In the genomic region with DNA sequence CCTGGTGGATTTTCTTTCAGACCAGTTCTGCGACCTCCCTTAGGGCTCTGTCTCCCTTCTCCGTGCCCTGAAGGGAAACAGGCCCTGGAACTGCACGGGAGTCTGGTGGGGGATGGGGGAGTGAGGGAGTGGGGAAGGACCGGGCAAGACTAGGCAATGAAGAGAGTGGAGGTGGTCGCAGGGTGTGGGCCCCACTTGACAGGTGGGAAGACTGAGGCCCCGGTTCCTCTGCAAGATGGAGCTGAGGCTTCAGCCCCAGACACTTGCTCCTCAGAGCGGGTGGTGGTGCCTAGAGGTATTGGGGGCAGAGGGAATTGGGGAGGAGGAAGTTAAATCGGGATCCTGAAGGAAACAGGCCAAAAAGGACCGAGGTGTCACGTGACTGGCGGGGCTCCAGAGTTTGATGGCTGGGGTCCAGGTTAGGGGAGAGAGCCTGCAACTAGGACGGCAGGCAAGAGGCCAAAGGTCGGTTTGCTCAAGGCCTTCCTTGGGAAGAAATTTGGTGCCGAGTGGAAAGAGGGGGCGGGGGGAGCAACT, we compare ENCODE assay signal across 8 cellular contexts. TPM values are rescaled to one million over a fixed set of nuclear protein-coding genes. Genes with fewer than 3 reads are reported as not detected.
DNase-seq lines count a peak whose midpoint lies in the region; ATAC-seq, FAIRE-seq and TF ChIP-seq lines count a peak whose summit lies in the region.

No MANE protein-coding gene starts in this region.

- H3K27ac ChIP-seq in A549 (peak overlapping the region; percentile 92 to 95), Karpas-422 (ENCODE audit: low read length) (no peak overlapping the region), coronary artery (peak overlapping the region; percentile 92 to 93), tibial artery (peak overlapping the region; percentile 87 to 93)

- DNase-seq in A549 (ENCODE audit: low read depth in 1 of 2, low spot score in 1 of 2) (peak in 1 of 2 experiments; percentile 43), Karpas-422 (no peak), coronary artery (ENCODE audit: low spot score) (peak; percentile 92), medulla oblongata (ENCODE audit: extremely low spot score) (peak; percentile 73), tibial artery (peak; percentile 89 to 95), NCI-H774 (lab: John Stamatoyannopoulos, UW) (no peak), DMS114 treated with DMSO at 0.1 percent for 48 hours (lab: John Stamatoyannopoulos, UW; ENCODE audit: unreplicated experiment) (no peak), activated gamma-delta T cell (lab: John Stamatoyannopoulos, UW) (no peak)

- H4K20me1 ChIP-seq in Karpas-422 (ENCODE audit: insufficient read depth, low read depth, low read length) = no peaks in the 10 kb centered on the region

- CTCF ChIA-PET in A549 (lab: Yijun Ruan, JAX) = interaction anchor here (0.7 to 2.7 kb wide), 4 partner anchors 20 to 75 kb away, joined by 3 to 20 read pairs (median 3); a partner anchor contains a TSS

- H3K4me2 ChIP-seq in A549 = peak overlapping the region; percentile 98
- peak overlapping the region; percentile 81 for H3K4me2 ChIP-seq in Karpas-422 (ENCODE audit: low read depth, low read length, poor library complexity, severe bottlenecking)

- POLR2A ChIA-PET in A549 (lab: Yijun Ruan, JAX) = interaction anchor here (0.9 to 1.3 kb wide), 2 partner anchors 21 to 22 kb away, joined by 3 to 10 read pairs; a partner anchor contains a TSS

- peak in 1 of 2 experiments; percentile 4; a peak in 3 of 6 replicates for ATAC-seq in A549

- H3K9me2 ChIP-seq in Karpas-422 (replicated peaks; ENCODE audit: insufficient read depth, low read length) = no peaks in the 10 kb centered on the region

- WGBS in A549 (ENCODE audit: missing lambda C conversion rate) = 39% methylated on average over 15 of the region's 15 CpGs

- TF ChIP-seq CTCF in A549 (IDR thresholded peaks at IDR 0.05) (no peak), coronary artery (IDR thresholded peaks at IDR 0.05) (no peak), tibial artery (IDR thresholded peaks at IDR 0.05) (no peak)

- H3K27me3 ChIP-seq in Karpas-422 (ENCODE audit: low read length) (no peaks in the 10 kb centered on the region), tibial artery (no peaks in the 10 kb centered on the region)

- no peaks in the 10 kb centered on the region for H3K9me3 ChIP-seq in A549
- no peaks in the 10 kb centered on the region for H3K9me3 ChIP-seq in Karpas-422 (ENCODE audit: low read length)
- H3K9me3 ChIP-seq in tibial artery = no peaks in the 10 kb centered on the region

- no peak for TF ChIP-seq RAD21 in A549 (conservative IDR thresholded peaks at IDR 0.05 in 1 of 2, IDR thresholded peaks at IDR 0.05 in 1 of 2)

- no peaks in the 10 kb centered on the region for H3K36me3 ChIP-seq in Karpas-422 (ENCODE audit: insufficient read depth, low read length)
- H3K36me3 ChIP-seq in tibial artery = peaks cover 0 to 9% (median 6%) of the 10 kb centered on the region in 3 donors

- no peak for TF ChIP-seq EP300 in A549 (IDR thresholded peaks at IDR 0.05)

- H3K4me1 ChIP-seq in A549 (peaks cover 27% of the 10 kb centered on the region), Karpas-422 (ENCODE audit: low read length) (peaks cover 49% of the 10 kb centered on the region), tibial artery (peaks cover 0 to 38% (median 25%) of the 10 kb centered on the region in 4 donors)

- H3K9ac ChIP-seq in Karpas-422 (ENCODE audit: low read length) = peak overlapping the region; percentile 82

- intact Hi-C loops in tibial artery (cut with DNase I; ENCODE audit: low total_unique reads) = loop anchor here (2.0 kb wide), 1 partner anchor 22 kb away; a partner anchor contains a TSS

- peak overlapping the region; percentile 81; the same call in 1 of the 2 replicates for H2AFZ ChIP-seq in Karpas-422 (ENCODE audit: low read length)

- no peak for TF ChIP-seq POLR2A in A549 (IDR thresholded peaks at IDR 0.05; ENCODE audit: low read length)

- no peak for FAIRE-seq in A549 (lab: Jason Lieb, UNC)

- H3K4me3 ChIP-seq in A549 (peak overlapping the region; percentile 74), Karpas-422 (ENCODE audit: low read length) (peak overlapping the region; percentile 84), coronary artery (peak overlapping the region; percentile 95), tibial artery (peak overlapping the region; percentile 68 to 76)

- peaks cover 5% of the 10 kb centered on the region; the same call in 1 of the 2 replicates for H3K79me2 ChIP-seq in Karpas-422 (ENCODE audit: low read length)

TF ChIP-seq in A549, 52 proteins besides CTCF, POLR2A, EP300 and RAD21:
- TF ChIP-seq CHD4 (IDR thresholded peaks at IDR 0.05; ENCODE audit: borderline replicate concordance) = peak; percentile 86
- TF ChIP-seq, protein P1, sequence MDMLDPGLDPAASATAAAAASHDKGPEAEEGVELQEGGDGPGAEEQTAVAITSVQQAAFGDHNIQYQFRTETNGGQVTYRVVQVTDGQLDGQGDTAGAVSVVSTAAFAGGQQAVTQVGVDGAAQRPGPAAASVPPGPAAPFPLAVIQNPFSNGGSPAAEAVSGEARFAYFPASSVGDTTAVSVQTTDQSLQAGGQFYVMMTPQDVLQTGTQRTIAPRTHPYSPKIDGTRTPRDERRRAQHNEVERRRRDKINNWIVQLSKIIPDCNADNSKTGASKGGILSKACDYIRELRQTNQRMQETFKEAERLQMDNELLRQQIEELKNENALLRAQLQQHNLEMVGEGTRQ (IDR thresholded peaks at IDR 0.05) = peak; percentile 75
- TF ChIP-seq HDAC2 (IDR thresholded peaks at IDR 0.05) = 0 out of 2 replicates have a peak, but pooled peaks have one; percentile 69
- TF ChIP-seq RFX5 (IDR thresholded peaks at IDR 0.05) = no peak
- TF ChIP-seq BHLHE40 (IDR thresholded peaks at IDR 0.05; ENCODE audit: low read depth, low read length) = no peak
- TF ChIP-seq KDM1A (IDR thresholded peaks at IDR 0.05; ENCODE audit: low read depth) = peak; percentile 94

RNA-seq across cellular contexts. Expression of a gene that starts 0.6 kb away (rescaled TPM):
- polyA plus RNA-seq in A549 (2011; rRNA removed) (13.5 and 16.0 TPM in 2 replicates), A549 (2017; fragmentation: RNase III; extraction: RNeasy Plus Mini Kit Qiagen cat#74134 plus additional on column Dnase treatment) (15.6 to 16.1 TPM (median 15.9 TPM) in 3 replicates)
- 22.5 and 26.5 TPM in 2 replicates for polyA plus RNA-seq in A549 (2012; cell fraction: cytosol; rRNA removed)
- 20.9 and 21.9 TPM in 2 replicates for polyA plus RNA-seq in A549 (2012; cell fraction: nucleus; rRNA removed)
- polyA minus RNA-seq in A549 (2011; rRNA and poly(A)+ RNA removed) = 11.0 TPM in 2 replicates
- total RNA-seq in Karpas-422 (2014; rRNA removed; shearing (Covaris generic); ENCODE audit: low replicate concordance) = 41.6 and 86.6 TPM in 2 replicates

RNA-seq across cellular contexts. Expression of a gene that starts 20.6 kb away (rescaled TPM):
- polyA plus RNA-seq in A549 (2011; rRNA removed) (21.2 and 21.6 TPM in 2 replicates), A549 (2017; fragmentation: RNase III; extraction: RNeasy Plus Mini Kit Qiagen cat#74134 plus additional on column Dnase treatment) (17.2 to 20.0 TPM (median 18.1 TPM) in 3 replicates)
- 25.9 and 30.9 TPM in 2 replicates for polyA plus RNA-seq in A549 (2012; cell fraction: cytosol; rRNA removed)
- polyA plus RNA-seq in A549 (2012; cell fraction: nucleus; rRNA removed) = 27.7 and 29.5 TPM in 2 replicates
- polyA minus RNA-seq in A549 (2011; rRNA and poly(A)+ RNA removed) = 49.8 and 52.6 TPM in 2 replicates
- total RNA-seq in Karpas-422 (2014; rRNA removed; shearing (Covaris generic); ENCODE audit: low replicate concordance) = 22.1 and 48.7 TPM in 2 replicates

RNA-seq across cellular contexts. Expression of a gene that starts 21.9 kb away (rescaled TPM):
- polyA plus RNA-seq in A549 (2011; rRNA removed) (42.6 and 49.2 TPM in 2 replicates), A549 (2017; fragmentation: RNase III; extraction: RNeasy Plus Mini Kit Qiagen cat#74134 plus additional on column Dnase treatment) (44.3 to 53.6 TPM (median 50.3 TPM) in 3 replicates)
- 50.2 and 57.1 TPM in 2 replicates for polyA plus RNA-seq in A549 (2012; cell fraction: cytosol; rRNA removed)
- polyA plus RNA-seq in A549 (2012; cell fraction: nucleus; rRNA removed) = 36.8 and 43.0 TPM in 2 replicates
- polyA minus RNA-seq in A549 (2011; rRNA and poly(A)+ RNA removed) = 46.9 and 52.3 TPM in 2 replicates
- 80.2 and 122 TPM in 2 replicates for total RNA-seq in Karpas-422 (2014; rRNA removed; shearing (Covaris generic); ENCODE audit: low replicate concordance)

RNA-seq across cellular contexts. Expression of a gene that starts 22.5 kb away (rescaled TPM):
- polyA plus RNA-seq in A549 (2011; rRNA removed) (126 and 140 TPM in 2 replicates), A549 (2017; fragmentation: RNase III; extraction: RNeasy Plus Mini Kit Qiagen cat#74134 plus additional on column Dnase treatment) (292 to 310 TPM (median 298 TPM) in 3 replicates)
- 152 and 172 TPM in 2 replicates for polyA plus RNA-seq in A549 (2012; cell fraction: cytosol; rRNA removed)
- polyA plus RNA-seq in A549 (2012; cell fraction: nucleus; rRNA removed) = 80.9 and 87.3 TPM in 2 replicates
- polyA minus RNA-seq in A549 (2011; rRNA and poly(A)+ RNA removed) = 124 and 133 TPM in 2 replicates
- 102 and 123 TPM in 2 replicates for total RNA-seq in Karpas-422 (2014; rRNA removed; shearing (Covaris generic); ENCODE audit: low replicate concordance)

RNA-seq across cellular contexts. Expression of a gene that starts 38.8 kb away (rescaled TPM):
- polyA plus RNA-seq in A549 (2011; rRNA removed) (8.6 and 10.1 TPM in 2 replicates), A549 (2017; fragmentation: RNase III; extraction: RNeasy Plus Mini Kit Qiagen cat#74134 plus additional on column Dnase treatment) (11.9 to 12.4 TPM (median 12.1 TPM) in 3 replicates)
- polyA plus RNA-seq in A549 (2012; cell fraction: cytosol; rRNA removed) = 15.7 and 17.4 TPM in 2 replicates
- polyA plus RNA-seq in A549 (2012; cell fraction: nucleus; rRNA removed) = 35.8 and 42.1 TPM in 2 replicates
- 19.0 and 20.4 TPM in 2 replicates for polyA minus RNA-seq in A549 (2011; rRNA and poly(A)+ RNA removed)
- 14.5 and 28.2 TPM in 2 replicates for total RNA-seq in Karpas-422 (2014; rRNA removed; shearing (Covaris generic); ENCODE audit: low replicate concordance)

Comparison
In these comparisons a context has a peak if more than half of its experiments do, and no peak if none do; other contexts are left out.
1. DNase-seq: peak in coronary artery (single experiment), medulla oblongata (single experiment) and tibial artery (2 of 2); none in Karpas-422 (single experiment), NCI-H774 (single experiment), DMS114 treated with DMSO at 0.1 percent for 48 hours (single experiment) and activated gamma-delta T cell (single experiment).
2. Peak in every context shown above with its lines, with median percentiles within 50 percentile points of each other: H3K4me3 ChIP-seq.